Comparison of ENCODE assay signal across 27 cellular contexts in genomic region chr3:170773682-170774081, GRCh38.
"Had no signal": no experiment of that assay in that cellular context is flagged by ENCODE, and none has a peak within 500 bp of the region (broad histone marks: within the 10 kb centered on the region; RNA-seq: fewer than 3 reads in every experiment).

No MANE protein-coding gene starts in this region.

- H3K27me3 ChIP-seq: hepatocyte, neural progenitor cell, neutrophil, ovary, sigmoid colon, spleen, stomach, testis, thyroid gland, transverse colon, upper lobe of left lung, vagina had no signal

- DNase-seq: islet precursor cell; left ventricle myocardium inferior; naive thymus-derived CD8-positive, alpha-beta T cell; nephron progenitor cell; occipital lobe; ovary; posterior cingulate gyrus; retina; right cardiac atrium; sigmoid colon; small intestine; spleen; stimulated activated CD4-positive, alpha-beta T cell treated with anti-CD3 and anti-CD28 coated beads, Interleukin-4, amount 100 ng/mL, for 24 hours; stimulated activated naive B cell treated with anti-CD40 and anti-IgM and Interleukin-4, amounts not matched to agents 10 μg/mL and 1 μg/mL and 100 μg/mL, for 72 hours; stimulated activated naive CD8-positive, alpha-beta T cell treated with anti-CD3 and anti-CD28 coated beads, Interleukin-15, Interleukin-2, amounts not matched to agents 100 U/mL and 50 U/mL, for 24 hours; stomach; testis; thyroid gland; transverse colon; upper lobe of left lung had no signal

- H3K9me3 ChIP-seq: neutrophil, ovary, prostate gland, sigmoid colon, stomach, testis, thyroid gland, transverse colon, upper lobe of left lung, vagina had no signal

- H2AFZ ChIP-seq: hepatocyte, neural progenitor cell had no signal

- ATAC-seq: naive thymus-derived CD8-positive, alpha-beta T cell; right cardiac atrium; stimulated activated naive B cell treated with anti-CD40 and anti-IgM and Interleukin-4, amounts not matched to agents 10 μg/mL and 1 μg/mL and 100 μg/mL, for 72 hours; stimulated activated naive CD8-positive, alpha-beta T cell treated with anti-CD3 and anti-CD28 coated beads, Interleukin-15, Interleukin-2, amounts not matched to agents 100 U/mL and 50 U/mL, for 24 hours had no signal

- H3K79me2 ChIP-seq: hepatocyte had no signal

- H3K27ac Mint-ChIP-seq: memory B cell; naive thymus-derived CD8-positive, alpha-beta T cell; nephron progenitor cell; neural progenitor cell; stimulated activated naive B cell treated with anti-CD40 and anti-IgM and Interleukin-4, amounts not matched to agents 10 μg/mL and 1 μg/mL and 100 μg/mL, for 72 hours had no signal

- H3K4me1 ChIP-seq: neural progenitor cell, prostate gland, sigmoid colon, stomach, transverse colon, upper lobe of left lung, vagina had no signal

- H3K4me2 ChIP-seq: hepatocyte, neural progenitor cell had no signal

- H3K36me3 Mint-ChIP-seq: naive thymus-derived CD8-positive, alpha-beta T cell; neural progenitor cell; stimulated activated naive B cell treated with anti-CD40 and anti-IgM and Interleukin-4, amounts not matched to agents 10 μg/mL and 1 μg/mL and 100 μg/mL, for 72 hours had no signal

- H3K4me3 Mint-ChIP-seq: memory B cell; naive thymus-derived CD8-positive, alpha-beta T cell; nephron progenitor cell; neural progenitor cell; stimulated activated naive B cell treated with anti-CD40 and anti-IgM and Interleukin-4, amounts not matched to agents 10 μg/mL and 1 μg/mL and 100 μg/mL, for 72 hours had no signal

- H3K27ac ChIP-seq: hepatocyte, left ventricle myocardium inferior, neural progenitor cell, neutrophil, ovary, prostate gland, sigmoid colon, spleen, stomach, testis, thyroid gland, transverse colon, upper lobe of left lung, vagina had no signal

- H3K4me3 ChIP-seq: hepatocyte, left ventricle myocardium inferior, lung, neural progenitor cell, ovary, prostate gland, sigmoid colon, spleen, stomach, testis, thyroid gland, transverse colon, upper lobe of left lung, vagina had no signal

- H3K4me1 Mint-ChIP-seq: memory B cell; naive thymus-derived CD8-positive, alpha-beta T cell; stimulated activated naive B cell treated with anti-CD40 and anti-IgM and Interleukin-4, amounts not matched to agents 10 μg/mL and 1 μg/mL and 100 μg/mL, for 72 hours had no signal

- FAIRE-seq: small intestine had no signal

- H3K36me3 ChIP-seq: left ventricle myocardium inferior, neural progenitor cell, neutrophil, ovary, prostate gland, sigmoid colon, spleen, stomach, thyroid gland, transverse colon, upper lobe of left lung, vagina had no signal
